29 cellular contexts compared by ENCODE assay signal in the genomic region with DNA sequence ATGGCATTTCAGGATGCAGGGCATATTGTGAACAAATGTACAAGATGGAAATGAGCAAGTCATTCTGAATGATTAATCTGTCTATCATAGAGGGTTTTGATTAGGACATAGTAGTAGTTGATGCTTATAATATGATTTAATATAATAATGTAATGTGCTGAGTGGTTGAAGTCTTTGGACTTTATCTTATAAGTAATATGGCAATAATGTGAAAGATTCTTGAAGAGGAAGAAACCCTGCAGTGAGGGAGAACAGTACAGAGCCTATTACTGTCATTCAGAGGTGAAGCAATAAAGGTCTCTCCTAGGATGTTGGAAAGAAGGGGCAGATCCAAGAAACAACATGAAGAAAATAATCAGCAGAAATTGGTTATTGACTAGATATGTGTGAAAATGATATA. TPM values are rescaled to one million over a fixed set of nuclear protein-coding genes. Genes with fewer than 3 reads are reported as not detected.
DNase-seq lines count a peak whose midpoint lies in the region; ATAC-seq and TF ChIP-seq lines count a peak whose summit lies in the region.
"Had no signal": no experiment of that assay in that cellular context is flagged by ENCODE, and none has a peak within 500 bp of the region (broad histone marks: within the 10 kb centered on the region; RNA-seq: fewer than 3 reads in every experiment).

No MANE protein-coding gene starts in this region.

- no peaks in the 10 kb centered on the region for H3K27me3 ChIP-seq in transverse colon
- H3K27me3 ChIP-seq: colonic mucosa, SJSA1 had no signal

- TF ChIP-seq EP300 in transverse colon (IDR thresholded peaks at IDR 0.05; ENCODE audit: low read depth) = no peak

- peak overlapping the region; percentile 85 to 86 for H3K27ac Mint-ChIP-seq in natural killer cell
- peak overlapping the region in 1 of 2 donors; percentile 66 for H3K27ac Mint-ChIP-seq in natural killer cell treated with Interleukin-12 subunit alpha and Interleukin-12 subunit beta and Interleukin-15 and Interleukin-18, amount 100 ng/mL, for 72 hours
- H3K27ac Mint-ChIP-seq in T-cell = peak overlapping the region; percentile 63 to 71
- H3K27ac Mint-ChIP-seq: mesothelial cell of epicardium, type B pancreatic cell had no signal

- no peaks in the 10 kb centered on the region for H3K36me3 ChIP-seq in transverse colon
- H3K36me3 ChIP-seq: colonic mucosa, SJSA1 had no signal

- in situ Hi-C loops in transverse colon (cut with MboI; ENCODE audit: low pct_ligation_motif_present in 1 of 4, low pct_unique_long_range_greater_than_20kb in 1 of 4, low sequenced_read_pairs in 3 of 4) = no loop called here

- H3K4me3 ChIP-seq in choroid plexus epithelial cell (ENCODE audit: low read depth, low read length) (no peak overlapping the region), transverse colon (no peak overlapping the region)
- H3K4me3 ChIP-seq: colonic mucosa, SJSA1, smooth muscle cell had no signal

- H3K27me3 Mint-ChIP-seq in natural killer cell (ENCODE audit: low read depth in 2 of 2) (no peaks in the 10 kb centered on the region), T-cell (no peaks in the 10 kb centered on the region)
- H3K27me3 Mint-ChIP-seq in natural killer cell treated with Interleukin-12 subunit alpha and Interleukin-12 subunit beta and Interleukin-15 and Interleukin-18, amount 100 ng/mL, for 72 hours = no peaks in the 10 kb centered on the region
- H3K27me3 Mint-ChIP-seq: naive B cell, type B pancreatic cell had no signal

- peaks cover 0 to 27% (median 8%) of the 10 kb centered on the region in 4 donors for H3K4me1 ChIP-seq in transverse colon
- H3K4me1 ChIP-seq: colonic mucosa, SJSA1 had no signal

- H3K4me1 Mint-ChIP-seq in natural killer cell (peaks cover 52 to 73% of the 10 kb centered on the region in 2 donors), T-cell (peaks cover 67 to 73% (median 72%) of the 10 kb centered on the region in 3 donors)
- peaks cover 65 to 66% of the 10 kb centered on the region in 2 donors for H3K4me1 Mint-ChIP-seq in natural killer cell treated with Interleukin-12 subunit alpha and Interleukin-12 subunit beta and Interleukin-15 and Interleukin-18, amount 100 ng/mL, for 72 hours (ENCODE audit: low read depth in 2 of 2)

- intact Hi-C loops in natural killer cell (cut with micrococcal nuclease) (loop anchor here (1.0 kb wide), 1 partner anchor 16 kb away; the partner anchor contains the start of gene NFKB1), transverse colon (cut with DNase I; ENCODE audit: low total_unique reads) (no loop called here)

- ATAC-seq in natural killer cell (no peak), T-cell (replicated peaks in 1 of 4) (no peak), GM21737 (IDR thresholded peaks at IDR 0.05; ENCODE audit: unreplicated experiment) (no peak)
- ATAC-seq in natural killer cell treated with Interleukin-12 subunit alpha and Interleukin-12 subunit beta and Interleukin-15 and Interleukin-18, amount 100 ng/mL, for 72 hours = no peak
- ATAC-seq: HepG2 had no signal

- TF ChIP-seq CTCF in natural killer cell (IDR thresholded peaks at IDR 0.05) = no peak
- no peak for TF ChIP-seq CTCF in choroid plexus epithelial cell (conservative IDR thresholded peaks at IDR 0.05; ENCODE audit: low read depth, low read length)
- TF ChIP-seq CTCF in transverse colon (IDR thresholded peaks at IDR 0.05) = no peak

- TF ChIP-seq POLR2A in transverse colon (IDR thresholded peaks at IDR 0.05) = no peak

- H3K9me3 ChIP-seq in transverse colon = peaks cover 0 to 8% of the 10 kb centered on the region in 2 donors
- H3K9me3 ChIP-seq: colonic mucosa, SJSA1 had no signal

- H3K27ac ChIP-seq in transverse colon = no peak overlapping the region
- H3K27ac ChIP-seq: colonic mucosa, SJSA1 had no signal

- CTCF ChIA-PET in T-cell (lab: Charles Lee) = interaction anchor here (1.0 to 1.9 kb wide), 2 partner anchors 19 to 95 kb away, joined by 3 to 4 read pairs; no protein-coding TSS in a partner anchor

- DNase-seq in natural killer cell (no peak), T-cell (no peak), choroid plexus epithelial cell (ENCODE audit: low read depth) (peak; percentile 66), transverse colon (no peak), NCI-H1694 (lab: John Stamatoyannopoulos, UW) (no peak)
- no peak for DNase-seq in natural killer cell treated with Interleukin-12 subunit alpha and Interleukin-12 subunit beta and Interleukin-15 and Interleukin-18, amount 100 ng/mL, for 72 hours (ENCODE audit: low spot score)
- DNase-seq: activated CD4-positive, alpha-beta T cell treated with anti-CD3 and anti-CD28 coated beads for 1 hour; colonic mucosa; effector CD8-positive, alpha-beta T cell; erythroblast; glutamatergic neuron; Karpas-422; kidney; MV-4-11; naive B cell; NCI-H1436 treated with DMSO at 0.1 percent for 48 hours; NCI-H2107; NCI-H446; retina; RPMI8226; stimulated activated CD4-positive, alpha-beta T cell treated with anti-CD3 and anti-CD28 coated beads, Interleukin-1b, Interleukin-23, amount 100 ng/mL, for 48 hours; stimulated activated CD8-positive, alpha-beta memory T cell treated with anti-CD3 and anti-CD28 coated beads, Interleukin-4, amount 100 ng/mL, for 48 hours had no signal

- POLR2A ChIA-PET in T-cell (lab: Charles Lee) = interaction anchor here in 1 of 2 donors (1.3 kb wide), 1 partner anchor 15 kb away, joined by 6 read pairs; no protein-coding TSS in a partner anchor

- H3K9me3 Mint-ChIP-seq in natural killer cell (peaks cover 0 to 5% of the 10 kb centered on the region in 2 donors), T-cell (peaks cover 13 to 21% (median 20%) of the 10 kb centered on the region in 3 donors)
- peaks cover 4% of the 10 kb centered on the region for H3K9me3 Mint-ChIP-seq in natural killer cell treated with Interleukin-12 subunit alpha and Interleukin-12 subunit beta and Interleukin-15 and Interleukin-18, amount 100 ng/mL, for 72 hours

- H3K4me3 Mint-ChIP-seq in natural killer cell (no peak overlapping the region), T-cell (peak overlapping the region; percentile 7 to 60 (median 8))
- no peak overlapping the region for H3K4me3 Mint-ChIP-seq in natural killer cell treated with Interleukin-12 subunit alpha and Interleukin-12 subunit beta and Interleukin-15 and Interleukin-18, amount 100 ng/mL, for 72 hours
- H3K4me3 Mint-ChIP-seq: CD14-positive monocyte, mesothelial cell of epicardium, type B pancreatic cell had no signal

- H3K36me3 Mint-ChIP-seq in natural killer cell (peaks cover 21% of the 10 kb centered on the region), T-cell (peaks cover 38% of the 10 kb centered on the region)
- H3K36me3 Mint-ChIP-seq in natural killer cell treated with Interleukin-12 subunit alpha and Interleukin-12 subunit beta and Interleukin-15 and Interleukin-18, amount 100 ng/mL, for 72 hours = peaks cover 21% of the 10 kb centered on the region

RNA-seq across cellular contexts. Expression of gene NFKB1, which starts 16.6 kb away (rescaled TPM):
- total RNA-seq in natural killer cell = 100 to 1,000 TPM; 144 to 235 (median 163) TPM
- total RNA-seq in natural killer cell treated with Interleukin-12 subunit alpha and Interleukin-12 subunit beta and Interleukin-15 and Interleukin-18, amount 100 ng/mL, for 72 hours = 100 to 1,000 TPM; 108 to 131 TPM
- 100 to 1,000 TPM in 2 of 5 donors, 10 to 100 TPM in 3; 83.0 to 185 (median 92.1) TPM for total RNA-seq in T-cell
- total RNA-seq in transverse colon = 10 to 100 TPM; 20.9 to 35.8 (median 25.2) TPM

Comparison
In these comparisons a context has a peak if more than half of its experiments do, and no peak if none do; other contexts are left out.
1. H3K4me3 Mint-ChIP-seq: peak in T-cell (3 of 3); none in natural killer cell (single experiment) and natural killer cell treated with Interleukin-12 subunit alpha and Interleukin-12 subunit beta and Interleukin-15 and Interleukin-18, amount 100 ng/mL, for 72 hours (single experiment).